Comparison of ENCODE assay signal across 1 cellular context in the genomic region with DNA sequence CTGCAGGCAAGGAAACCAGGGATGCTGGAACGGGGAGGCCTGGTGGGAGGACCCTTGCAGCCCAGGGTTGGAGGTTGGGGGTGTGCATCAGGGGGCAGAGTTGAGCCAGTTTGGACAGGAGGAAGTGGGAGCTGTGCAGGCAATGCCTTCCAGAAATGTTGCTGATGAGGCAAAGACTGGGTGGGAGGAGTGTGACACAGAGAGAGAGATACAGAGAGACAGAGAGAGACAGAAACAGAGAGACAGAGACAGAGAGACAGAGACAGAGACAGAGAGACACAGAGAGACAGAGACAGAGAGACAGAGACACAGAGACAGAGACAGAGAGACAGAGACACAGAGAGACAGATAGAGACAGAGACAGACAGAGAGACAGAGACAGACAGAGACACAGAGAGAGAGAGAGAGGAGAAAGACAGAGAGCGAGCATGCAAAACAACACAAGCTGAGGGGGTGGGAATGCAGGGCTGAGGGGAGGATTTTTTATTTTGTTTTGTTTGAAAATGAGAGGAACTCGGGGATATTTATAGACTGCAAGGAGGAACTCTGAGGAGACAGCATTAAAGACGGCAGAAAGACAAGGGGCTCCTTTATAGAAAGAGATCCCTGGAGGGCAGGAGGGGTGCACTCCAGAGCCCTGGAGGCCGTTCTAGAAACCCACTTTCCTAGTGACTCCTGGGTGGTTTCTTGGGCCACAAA.
TF ChIP-seq lines count a peak whose summit lies in the region.

No MANE protein-coding gene starts in this region.

TF ChIP-seq in GM12878, 131 proteins besides CTCF, POLR2A, EP300 and RAD21:
- TF ChIP-seq ATF7 (IDR thresholded peaks at IDR 0.05; ENCODE audit: low read depth) = no peak
- TF ChIP-seq ZNF274 (IDR thresholded peaks at IDR 0.05; ENCODE audit: insufficient read depth, insufficient read length) = no peak
- TF ChIP-seq HDGF (IDR thresholded peaks at IDR 0.05) = peak; percentile 81; the same call in 1 of the 2 replicates
- no peak for TF ChIP-seq SRF (IDR thresholded peaks at IDR 0.05; ENCODE audit: low read depth in 2 of 2, low read length in 2 of 2)
- TF ChIP-seq SP1 (IDR thresholded peaks at IDR 0.05; ENCODE audit: low read depth, low read length) = no peak
- peak; percentile 64; the same call in 1 of the 2 replicates for TF ChIP-seq SPI1 (IDR thresholded peaks at IDR 0.05; ENCODE audit: borderline replicate concordance, insufficient read depth, low read depth, low read length)
- TF ChIP-seq, protein P1, sequence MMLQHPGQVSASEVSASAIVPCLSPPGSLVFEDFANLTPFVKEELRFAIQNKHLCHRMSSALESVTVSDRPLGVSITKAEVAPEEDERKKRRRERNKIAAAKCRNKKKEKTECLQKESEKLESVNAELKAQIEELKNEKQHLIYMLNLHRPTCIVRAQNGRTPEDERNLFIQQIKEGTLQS (IDR thresholded peaks at IDR 0.05; ENCODE audit: borderline replicate concordance, extremely low read depth, low read depth, low read length) = no peak
- no peak for TF ChIP-seq CHD4 (IDR thresholded peaks at IDR 0.05)
- TF ChIP-seq GABPA (IDR thresholded peaks at IDR 0.05; ENCODE audit: low read depth) = no peak
- TF ChIP-seq NFYA (IDR thresholded peaks at IDR 0.05; ENCODE audit: borderline replicate concordance, low read depth, low read length) = no peak
- TF ChIP-seq NBN (IDR thresholded peaks at IDR 0.05) = peak; percentile 83
- no peak for TF ChIP-seq POLR2AphosphoS5 (IDR thresholded peaks at IDR 0.05; ENCODE audit: low read length)
- TF ChIP-seq HDAC6 (IDR thresholded peaks at IDR 0.05; ENCODE audit: unreplicated experiment) = no peak
- TF ChIP-seq, protein P2, sequence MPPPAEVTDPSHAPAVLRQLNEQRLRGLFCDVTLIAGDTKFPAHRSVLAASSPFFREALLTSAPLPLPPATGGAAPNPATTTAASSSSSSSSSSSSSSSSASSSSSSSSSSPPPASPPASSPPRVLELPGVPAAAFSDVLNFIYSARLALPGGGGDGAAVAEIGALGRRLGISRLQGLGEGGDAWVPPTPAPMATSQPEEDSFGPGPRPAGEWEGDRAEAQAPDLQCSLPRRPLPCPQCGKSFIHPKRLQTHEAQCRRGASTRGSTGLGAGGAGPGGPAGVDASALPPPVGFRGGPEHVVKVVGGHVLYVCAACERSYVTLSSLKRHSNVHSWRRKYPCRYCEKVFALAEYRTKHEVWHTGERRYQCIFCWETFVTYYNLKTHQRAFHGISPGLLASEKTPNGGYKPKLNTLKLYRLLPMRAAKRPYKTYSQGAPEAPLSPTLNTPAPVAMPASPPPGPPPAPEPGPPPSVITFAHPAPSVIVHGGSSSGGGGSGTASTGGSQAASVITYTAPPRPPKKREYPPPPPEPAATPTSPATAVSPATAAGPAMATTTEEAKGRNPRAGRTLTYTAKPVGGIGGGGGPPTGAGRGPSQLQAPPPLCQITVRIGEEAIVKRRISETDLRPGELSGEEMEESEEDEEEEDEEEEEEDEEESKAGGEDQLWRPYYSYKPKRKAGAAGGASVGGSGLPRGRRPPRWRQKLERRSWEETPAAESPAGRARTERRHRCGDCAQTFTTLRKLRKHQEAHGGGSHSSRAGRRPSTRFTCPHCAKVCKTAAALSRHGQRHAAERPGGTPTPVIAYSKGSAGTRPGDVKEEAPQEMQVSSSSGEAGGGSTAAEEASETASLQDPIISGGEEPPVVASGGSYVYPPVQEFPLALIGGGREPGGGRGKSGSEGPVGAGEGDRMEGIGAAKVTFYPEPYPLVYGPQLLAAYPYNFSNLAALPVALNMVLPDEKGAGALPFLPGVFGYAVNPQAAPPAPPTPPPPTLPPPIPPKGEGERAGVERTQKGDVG (CRISPR knock-in tag; IDR thresholded peaks at IDR 0.05) = no peak
- TF ChIP-seq ESRRA (IDR thresholded peaks at IDR 0.05; ENCODE audit: low read length) = no peak
- TF ChIP-seq, protein P3, sequence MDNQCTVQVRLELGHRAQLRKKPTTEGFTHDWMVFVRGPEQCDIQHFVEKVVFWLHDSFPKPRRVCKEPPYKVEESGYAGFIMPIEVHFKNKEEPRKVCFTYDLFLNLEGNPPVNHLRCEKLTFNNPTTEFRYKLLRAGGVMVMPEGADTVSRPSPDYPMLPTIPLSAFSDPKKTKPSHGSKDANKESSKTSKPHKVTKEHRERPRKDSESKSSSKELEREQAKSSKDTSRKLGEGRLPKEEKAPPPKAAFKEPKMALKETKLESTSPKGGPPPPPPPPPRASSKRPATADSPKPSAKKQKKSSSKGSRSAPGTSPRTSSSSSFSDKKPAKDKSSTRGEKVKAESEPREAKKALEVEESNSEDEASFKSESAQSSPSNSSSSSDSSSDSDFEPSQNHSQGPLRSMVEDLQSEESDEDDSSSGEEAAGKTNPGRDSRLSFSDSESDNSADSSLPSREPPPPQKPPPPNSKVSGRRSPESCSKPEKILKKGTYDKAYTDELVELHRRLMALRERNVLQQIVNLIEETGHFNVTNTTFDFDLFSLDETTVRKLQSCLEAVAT (IDR thresholded peaks at IDR 0.05) = peak; percentile 60; the same call in 1 of the 2 replicates
- no peak for TF ChIP-seq TARDBP (IDR thresholded peaks at IDR 0.05; ENCODE audit: borderline replicate concordance)
- TF ChIP-seq CBX5 (IDR thresholded peaks at IDR 0.05; ENCODE audit: low read depth) = no peak
- TF ChIP-seq CREB1 (IDR thresholded peaks at IDR 0.05; ENCODE audit: low read depth) = no peak
- no peak for TF ChIP-seq TCF12 (IDR thresholded peaks at IDR 0.05; ENCODE audit: low read depth, low read length)
- TF ChIP-seq MYC (IDR thresholded peaks at IDR 0.05; ENCODE audit: insufficient read depth, insufficient read length, insufficient replicate concordance, low read length, severe bottlenecking) = no peak
- no peak for TF ChIP-seq TBL1XR1 (IDR thresholded peaks at IDR 0.05; ENCODE audit: low read depth, low read length)
- no peak for TF ChIP-seq PAX5 (IDR thresholded peaks at IDR 0.05; ENCODE audit: borderline replicate concordance, low read depth, low read length)
- TF ChIP-seq ETV6 (conservative IDR thresholded peaks at IDR 0.05 in 1 of 2, IDR thresholded peaks at IDR 0.05 in 1 of 2; ENCODE audit: borderline replicate concordance in 1 of 2, low read depth in 1 of 2) = no peak
- no peak for TF ChIP-seq LARP7 (IDR thresholded peaks at IDR 0.05)
- TF ChIP-seq YY1 (IDR thresholded peaks at IDR 0.05; ENCODE audit: low read depth, low read length) = no peak
- peak; percentile 36; the same call in 1 of the 2 replicates for TF ChIP-seq SMC3 (IDR thresholded peaks at IDR 0.05; ENCODE audit: borderline replicate concordance, low read length)
- TF ChIP-seq SUPT20H (IDR thresholded peaks at IDR 0.05; ENCODE audit: borderline replicate concordance, control insufficient read depth, low read depth, low read length) = no peak
- TF ChIP-seq RFX5 (IDR thresholded peaks at IDR 0.05; ENCODE audit: low read depth, low read length) = no peak
- TF ChIP-seq, protein P4, sequence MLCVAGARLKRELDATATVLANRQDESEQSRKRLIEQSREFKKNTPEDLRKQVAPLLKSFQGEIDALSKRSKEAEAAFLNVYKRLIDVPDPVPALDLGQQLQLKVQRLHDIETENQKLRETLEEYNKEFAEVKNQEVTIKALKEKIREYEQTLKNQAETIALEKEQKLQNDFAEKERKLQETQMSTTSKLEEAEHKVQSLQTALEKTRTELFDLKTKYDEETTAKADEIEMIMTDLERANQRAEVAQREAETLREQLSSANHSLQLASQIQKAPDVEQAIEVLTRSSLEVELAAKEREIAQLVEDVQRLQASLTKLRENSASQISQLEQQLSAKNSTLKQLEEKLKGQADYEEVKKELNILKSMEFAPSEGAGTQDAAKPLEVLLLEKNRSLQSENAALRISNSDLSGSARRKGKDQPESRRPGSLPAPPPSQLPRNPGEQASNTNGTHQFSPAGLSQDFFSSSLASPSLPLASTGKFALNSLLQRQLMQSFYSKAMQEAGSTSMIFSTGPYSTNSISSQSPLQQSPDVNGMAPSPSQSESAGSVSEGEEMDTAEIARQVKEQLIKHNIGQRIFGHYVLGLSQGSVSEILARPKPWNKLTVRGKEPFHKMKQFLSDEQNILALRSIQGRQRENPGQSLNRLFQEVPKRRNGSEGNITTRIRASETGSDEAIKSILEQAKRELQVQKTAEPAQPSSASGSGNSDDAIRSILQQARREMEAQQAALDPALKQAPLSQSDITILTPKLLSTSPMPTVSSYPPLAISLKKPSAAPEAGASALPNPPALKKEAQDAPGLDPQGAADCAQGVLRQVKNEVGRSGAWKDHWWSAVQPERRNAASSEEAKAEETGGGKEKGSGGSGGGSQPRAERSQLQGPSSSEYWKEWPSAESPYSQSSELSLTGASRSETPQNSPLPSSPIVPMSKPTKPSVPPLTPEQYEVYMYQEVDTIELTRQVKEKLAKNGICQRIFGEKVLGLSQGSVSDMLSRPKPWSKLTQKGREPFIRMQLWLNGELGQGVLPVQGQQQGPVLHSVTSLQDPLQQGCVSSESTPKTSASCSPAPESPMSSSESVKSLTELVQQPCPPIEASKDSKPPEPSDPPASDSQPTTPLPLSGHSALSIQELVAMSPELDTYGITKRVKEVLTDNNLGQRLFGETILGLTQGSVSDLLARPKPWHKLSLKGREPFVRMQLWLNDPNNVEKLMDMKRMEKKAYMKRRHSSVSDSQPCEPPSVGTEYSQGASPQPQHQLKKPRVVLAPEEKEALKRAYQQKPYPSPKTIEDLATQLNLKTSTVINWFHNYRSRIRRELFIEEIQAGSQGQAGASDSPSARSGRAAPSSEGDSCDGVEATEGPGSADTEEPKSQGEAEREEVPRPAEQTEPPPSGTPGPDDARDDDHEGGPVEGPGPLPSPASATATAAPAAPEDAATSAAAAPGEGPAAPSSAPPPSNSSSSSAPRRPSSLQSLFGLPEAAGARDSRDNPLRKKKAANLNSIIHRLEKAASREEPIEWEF (IDR thresholded peaks at IDR 0.05; ENCODE audit: insufficient replicate concordance, low read depth, low read length) = no peak
- no peak for TF ChIP-seq SIX5 (IDR thresholded peaks at IDR 0.05; ENCODE audit: low read depth, low read length, severe bottlenecking)
- TF ChIP-seq CBX3 (IDR thresholded peaks at IDR 0.05; ENCODE audit: borderline replicate concordance, low read depth) = no peak
- no peak for TF ChIP-seq WRNIP1 (IDR thresholded peaks at IDR 0.05; ENCODE audit: borderline replicate concordance, low read depth, low read length)
- TF ChIP-seq KDM1A (IDR thresholded peaks at IDR 0.05; ENCODE audit: borderline replicate concordance) = no peak
- no peak for TF ChIP-seq SREBF2 (IDR thresholded peaks at IDR 0.05; ENCODE audit: low read length)
TF ChIP-seq in GM12878: peak in this region for 5.
